In the genomic region with DNA sequence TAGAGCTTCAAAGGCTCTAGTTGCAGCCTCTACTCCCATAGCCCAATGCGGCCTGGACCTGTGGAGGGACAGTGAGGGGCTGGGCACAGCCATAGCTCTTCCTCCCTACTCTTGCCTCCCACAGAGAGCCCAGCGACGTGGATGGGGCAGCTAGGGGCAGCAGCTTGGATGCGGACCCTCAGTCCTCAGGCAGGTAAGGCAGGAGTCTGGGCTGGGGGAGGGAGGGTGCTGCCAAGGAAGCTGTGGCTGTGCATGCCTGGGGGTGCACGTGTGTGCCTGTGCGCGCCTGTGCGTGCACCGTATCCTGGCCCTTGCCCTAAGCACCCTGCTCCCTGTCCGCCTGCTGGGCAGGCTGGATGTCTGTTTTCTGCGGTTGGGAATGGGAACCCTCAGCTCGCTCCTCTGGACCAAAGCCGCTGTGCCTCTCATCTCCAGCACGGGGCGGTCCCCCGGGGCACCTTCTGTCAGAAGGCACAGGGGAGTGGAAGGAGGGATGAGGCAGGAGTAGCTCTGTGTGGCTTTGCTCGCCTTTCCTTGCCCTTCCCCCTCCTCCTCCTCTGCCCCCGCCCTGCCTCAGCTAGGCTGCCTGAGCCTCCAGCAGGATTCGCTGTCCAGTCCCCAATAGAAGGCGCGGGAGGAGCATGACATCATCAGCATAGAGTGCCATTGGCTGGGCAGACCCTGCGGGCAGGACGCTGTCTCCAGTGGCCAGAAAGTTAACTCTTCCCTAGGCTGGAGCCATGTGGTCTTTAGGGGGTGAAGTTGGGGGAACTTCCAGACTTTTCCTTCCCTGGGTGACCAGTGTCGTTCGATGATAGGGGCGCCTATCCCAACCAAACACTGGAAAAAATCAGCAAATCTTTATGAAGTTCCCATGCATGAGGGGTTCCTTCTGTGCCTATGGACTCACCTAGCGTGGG, we compare ENCODE assay signal across 8 cellular contexts. TPM values are rescaled to one million over a fixed set of nuclear protein-coding genes. Genes with fewer than 3 reads are reported as not detected.
DNase-seq lines count a peak whose midpoint lies in the region; ATAC-seq and TF ChIP-seq lines count a peak whose summit lies in the region.

No MANE protein-coding gene starts in this region.

- CTCF ChIA-PET in BJ (lab: Yijun Ruan, JAX), result interaction anchor here (0.7 to 2.4 kb wide), 8 partner anchors 11 to 132 kb away, joined by 3 to 18 read pairs (median 4); no protein-coding TSS in a partner anchor

- DNase-seq in BJ (ENCODE audit: low read depth) (peak; percentile 78), GM23338 (ENCODE audit: low spot score) (peak; percentile 99), NCI-H2227 treated with DMSO at 0.1 percent for 48 hours (lab: John Stamatoyannopoulos, UW) (peak; percentile 96), glomerular visceral epithelial cell (ENCODE audit: extremely low spot score) (peak; percentile 96), OCI-M2 (lab: John Stamatoyannopoulos, UW; ENCODE audit: unreplicated experiment) (no peak)
- DNase-seq in activated naive CD8-positive, alpha-beta T cell treated with anti-CD3 and anti-CD28 coated beads, Interleukin-2, amount 50 U/mL, for 24 hours, result no peak

- H3K27ac Mint-ChIP-seq in GM23338, result no peak overlapping the region
- no peak overlapping the region for H3K27ac Mint-ChIP-seq in activated naive CD8-positive, alpha-beta T cell treated with anti-CD3 and anti-CD28 coated beads, Interleukin-2, amount 50 U/mL, for 24 hours

- peaks cover 53% of the 10 kb centered on the region for H3K27me3 Mint-ChIP-seq in GM23338 (ENCODE audit: insufficient read depth, low read depth, poor library complexity)
- peaks cover 30% of the 10 kb centered on the region for H3K27me3 Mint-ChIP-seq in activated naive CD8-positive, alpha-beta T cell treated with anti-CD3 and anti-CD28 coated beads, Interleukin-2, amount 50 U/mL, for 24 hours

- ATAC-seq in GM23338 (peak; percentile 81), HG02623 (IDR thresholded peaks at IDR 0.05; ENCODE audit: unreplicated experiment) (no peak)
- ATAC-seq in activated naive CD8-positive, alpha-beta T cell treated with anti-CD3 and anti-CD28 coated beads, Interleukin-2, amount 50 U/mL, for 24 hours, result peak; percentile 53

- H3K4me3 ChIP-seq in BJ (ENCODE audit: low read depth, low read length), result peak overlapping the region; percentile 31; the same call in 1 of the 2 replicates
- H3K4me3 ChIP-seq in GM23338, result peak overlapping the region; percentile 52
- peak overlapping the region; percentile 56 for H3K4me3 ChIP-seq in neural cell (ENCODE audit: low read length)

- H3K9me3 ChIP-seq in neural cell (ENCODE audit: low read length), result no peaks in the 10 kb centered on the region

- H3K79me2 ChIP-seq in GM23338 (replicated peaks; ENCODE audit: insufficient read depth) (no peaks in the 10 kb centered on the region), neural cell (replicated peaks; ENCODE audit: insufficient read depth, low read length) (no peaks in the 10 kb centered on the region)

- peaks cover 44% of the 10 kb centered on the region for H3K4me1 Mint-ChIP-seq in GM23338
- no peaks in the 10 kb centered on the region for H3K4me1 Mint-ChIP-seq in activated naive CD8-positive, alpha-beta T cell treated with anti-CD3 and anti-CD28 coated beads, Interleukin-2, amount 50 U/mL, for 24 hours

- peaks cover 15% of the 10 kb centered on the region for H3K4me1 ChIP-seq in GM23338 (ENCODE audit: insufficient read depth)

- H3K36me3 Mint-ChIP-seq in GM23338 (ENCODE audit: low read depth), result no peaks in the 10 kb centered on the region
- no peaks in the 10 kb centered on the region for H3K36me3 Mint-ChIP-seq in activated naive CD8-positive, alpha-beta T cell treated with anti-CD3 and anti-CD28 coated beads, Interleukin-2, amount 50 U/mL, for 24 hours (ENCODE audit: low read depth)

- peak overlapping the region; percentile 67 for H3K9ac ChIP-seq in neural cell (ENCODE audit: low read length)

- H3K27me3 ChIP-seq in BJ (ENCODE audit: control insufficient read depth, insufficient read depth, low read length), result peaks cover 18% of the 10 kb centered on the region
- peaks cover 42% of the 10 kb centered on the region for H3K27me3 ChIP-seq in GM23338 (ENCODE audit: insufficient read depth)
- H3K27me3 ChIP-seq in neural cell (ENCODE audit: insufficient read depth, low read depth, low read length), result peaks cover 34% of the 10 kb centered on the region

- TF ChIP-seq CTCF in BJ (IDR thresholded peaks at IDR 0.05; ENCODE audit: insufficient read depth, low read depth, low read length), result no peak; the same call in 1 of the 2 replicates
- TF ChIP-seq CTCF in GM23338 (conservative IDR thresholded peaks at IDR 0.05; ENCODE audit: low read depth in 2 of 2), result no peak
- TF ChIP-seq CTCF in neural cell (IDR thresholded peaks at IDR 0.05; ENCODE audit: poor library complexity, severe bottlenecking), result no peak

- H3K36me3 ChIP-seq in BJ (ENCODE audit: control insufficient read depth, insufficient read depth, low read length), result no peaks in the 10 kb centered on the region
- H3K36me3 ChIP-seq in GM23338 (ENCODE audit: insufficient read depth), result no peaks in the 10 kb centered on the region
- no peaks in the 10 kb centered on the region for H3K36me3 ChIP-seq in neural cell (ENCODE audit: insufficient read depth, low read length)

- peak overlapping the region; percentile 77 for H3K4me2 ChIP-seq in GM23338
- peak overlapping the region; percentile 59 for H3K4me2 ChIP-seq in neural cell (ENCODE audit: low read length)

- H2AFZ ChIP-seq in GM23338 (peak overlapping the region; percentile 67), neural cell (ENCODE audit: low read depth, low read length) (no peak overlapping the region)

- H3K4me3 Mint-ChIP-seq in GM23338, result peak overlapping the region; percentile 77
- H3K4me3 Mint-ChIP-seq in activated naive CD8-positive, alpha-beta T cell treated with anti-CD3 and anti-CD28 coated beads, Interleukin-2, amount 50 U/mL, for 24 hours, result no peak overlapping the region

- POLR2A ChIA-PET in BJ (lab: Charles Lee), result no interaction called here

- no peaks in the 10 kb centered on the region; the same call in 2 of the 3 replicates for H3K9me3 Mint-ChIP-seq in GM23338
- H3K9me3 Mint-ChIP-seq in activated naive CD8-positive, alpha-beta T cell treated with anti-CD3 and anti-CD28 coated beads, Interleukin-2, amount 50 U/mL, for 24 hours, result no peaks in the 10 kb centered on the region

- no peak overlapping the region for H3K27ac ChIP-seq in GM23338 (ENCODE audit: low read depth)
- peak overlapping the region; percentile 68 for H3K27ac ChIP-seq in neural cell (ENCODE audit: low read length)

- no peak for TF ChIP-seq RAD21 in neural cell (conservative IDR thresholded peaks at IDR 0.05)

- H3F3A ChIP-seq in GM23338 (replicated peaks; ENCODE audit: low read depth) (0 out of 2 replicates have a peak, but pooled peaks cover 5% of the 10 kb centered on the region), neural cell (ENCODE audit: insufficient read depth, low read length, poor library complexity, severe bottlenecking) (no peaks in the 10 kb centered on the region)

- peak; percentile 61 for TF ChIP-seq EP300 in neural cell (conservative IDR thresholded peaks at IDR 0.05; ENCODE audit: poor library complexity, severe bottlenecking)

- H3K9me2 ChIP-seq in GM23338 (ENCODE audit: insufficient read depth), result no peaks in the 10 kb centered on the region
- H3K9me2 ChIP-seq in neural cell (ENCODE audit: insufficient read depth, low read length), result no peaks in the 10 kb centered on the region

- H4K20me1 ChIP-seq in GM23338 (replicated peaks; ENCODE audit: insufficient read depth), result no peaks in the 10 kb centered on the region
- H4K20me1 ChIP-seq in neural cell (ENCODE audit: insufficient read depth), result no peaks in the 10 kb centered on the region

TF ChIP-seq in GM23338, 12 proteins besides CTCF, POLR2A, EP300 and RAD21 (continues in another document):
- TF ChIP-seq JUNB (IDR thresholded peaks at IDR 0.05; ENCODE audit: unreplicated experiment), result no peak
- peak; percentile 81 for TF ChIP-seq POLR2AphosphoS5 (IDR thresholded peaks at IDR 0.05; ENCODE audit: low read depth)
- peak; percentile 75 for TF ChIP-seq CREB1 (CRISPR knock-in tag; IDR thresholded peaks at IDR 0.05; ENCODE audit: low read depth)

TF ChIP-seq in neural cell, 6 proteins besides CTCF, POLR2A, EP300 and RAD21 (continues in another document):
- TF ChIP-seq SMC3 (conservative IDR thresholded peaks at IDR 0.05; ENCODE audit: poor library complexity) (peak; percentile 49), EZH2 (IDR thresholded peaks at IDR 0.05; ENCODE audit: borderline replicate concordance, insufficient read depth, low read length, poor library complexity, severe bottlenecking) (no peak), MXI1 (conservative IDR thresholded peaks at IDR 0.05; ENCODE audit: poor library complexity, severe bottlenecking) (peak; percentile 74), POLR2AphosphoS5 (IDR thresholded peaks at IDR 0.05) (peak; percentile 85)

RNA-seq across cellular contexts. Expression of a gene that starts 0.8 kb away (rescaled TPM):
- polyA plus RNA-seq in BJ (2011; rRNA removed) (0.21 TPM in 1 of 2 replicates, not detected in the other), GM23338 (2016; fragmentation: Nextera tagmentation; extraction: Ambion mirVana) (1.6 and 2.5 TPM in 2 replicates), neural cell (13.2 and 22.5 TPM in 2 replicates)
- polyA minus RNA-seq in BJ (2011; rRNA and poly(A)+ RNA removed), result not detected in 2 replicates
- total RNA-seq in GM23338 (2014; rRNA removed; shearing (Covaris generic)), result 0.38 and 0.50 TPM in 2 replicates
- 3.4 and 4.5 TPM in 2 replicates for polyA minus RNA-seq in neural cell

RNA-seq across cellular contexts. Expression of a gene that starts 3.1 kb away (rescaled TPM):
- polyA plus RNA-seq in BJ (2011; rRNA removed) (1.1 and 1.4 TPM in 2 replicates), GM23338 (2016; fragmentation: Nextera tagmentation; extraction: Ambion mirVana) (0.85 and 1.2 TPM in 2 replicates), neural cell (9.6 and 12.9 TPM in 2 replicates)
- polyA minus RNA-seq in BJ (2011; rRNA and poly(A)+ RNA removed), result 0.10 and 0.95 TPM in 2 replicates
- 1.7 and 2.1 TPM in 2 replicates for total RNA-seq in GM23338 (2014; rRNA removed; shearing (Covaris generic))
- 8.0 and 13.4 TPM in 2 replicates for polyA minus RNA-seq in neural cell

RNA-seq across cellular contexts. Expression of a gene that starts 39.4 kb away (rescaled TPM):
- polyA plus RNA-seq in BJ (2011; rRNA removed) (6.4 and 8.9 TPM in 2 replicates), GM23338 (2016; fragmentation: Nextera tagmentation; extraction: Ambion mirVana) (9.4 and 10.5 TPM in 2 replicates), neural cell (not detected in 2 replicates)
- 4.9 and 6.2 TPM in 2 replicates for polyA minus RNA-seq in BJ (2011; rRNA and poly(A)+ RNA removed)
- 19.5 and 29.5 TPM in 2 replicates for total RNA-seq in GM23338 (2014; rRNA removed; shearing (Covaris generic))
- not detected in 2 replicates for polyA minus RNA-seq in neural cell

RNA-seq across cellular contexts. Expression of a gene that starts 45.0 kb away (rescaled TPM):
- polyA plus RNA-seq in BJ (2011; rRNA removed), result 0.72 and 0.89 TPM in 2 replicates
- polyA minus RNA-seq in BJ (2011; rRNA and poly(A)+ RNA removed), result 0.31 and 0.47 TPM in 2 replicates
- total RNA-seq in GM23338 (2014; rRNA removed; shearing (Covaris generic)), result 0.31 TPM in 1 of 2 replicates, not detected in the other
- not detected in 2 replicates for polyA plus RNA-seq in GM23338 (2016; fragmentation: Nextera tagmentation; extraction: Ambion mirVana)
- not detected in 2 replicates for polyA plus RNA-seq in neural cell
- polyA minus RNA-seq in neural cell, result not detected in 2 replicates

Comparison
In these comparisons a context has a peak if more than half of its experiments do, and no peak if none do; other contexts are left out.
1. DNase-seq: peak in BJ (single experiment), GM23338 (single experiment), NCI-H2227 treated with DMSO at 0.1 percent for 48 hours (single experiment) and glomerular visceral epithelial cell (single experiment); none in activated naive CD8-positive, alpha-beta T cell treated with anti-CD3 and anti-CD28 coated beads, Interleukin-2, amount 50 U/mL, for 24 hours (single experiment) and OCI-M2 (single experiment).
2. Peak in every context shown above with its lines, with median percentiles within 50 percentile points of each other: H3K4me3 ChIP-seq.